8 cellular contexts compared by ENCODE assay signal in the genomic region with DNA sequence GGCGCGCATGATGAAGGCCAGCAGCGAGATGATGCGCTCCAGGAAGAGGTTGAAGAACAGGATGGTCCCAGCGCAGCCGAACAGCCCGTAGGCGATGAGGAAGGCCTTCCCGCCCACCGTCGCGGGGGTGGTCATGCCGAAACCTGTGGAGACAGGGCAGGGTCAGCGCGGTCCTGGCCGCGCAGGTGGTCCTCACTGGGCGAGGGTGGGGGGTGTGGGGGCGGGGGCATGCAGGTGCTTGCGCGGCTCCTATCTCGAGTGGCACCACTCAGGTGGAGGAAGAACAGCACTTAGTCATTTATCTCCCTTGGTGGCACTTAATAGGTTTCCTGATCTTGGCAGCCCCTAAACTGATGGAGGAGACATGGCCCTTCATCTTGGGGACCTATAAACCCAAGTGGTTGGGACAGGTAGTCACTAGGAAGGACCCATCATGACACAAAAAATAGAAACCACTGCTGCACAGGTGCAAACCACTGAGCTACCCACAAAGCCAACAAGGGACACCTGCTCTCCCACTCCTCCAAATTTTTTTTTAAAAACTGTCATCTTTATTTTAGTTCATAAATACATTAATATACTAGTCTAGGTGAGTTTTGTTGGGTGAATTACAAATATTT. TPM values are rescaled to one million over a fixed set of nuclear protein-coding genes. Genes with fewer than 3 reads are reported as not detected.
A peak's percentile ranks its signal among the peaks of the same experiment; 100 is the strongest.
DNase-seq lines count a peak whose midpoint lies in the region; ATAC-seq and TF ChIP-seq lines count a peak whose summit lies in the region.

No MANE protein-coding gene starts in this region.

- H3K4me3 ChIP-seq in heart right ventricle = peak overlapping the region in 9 of 10 donors; percentile 24 to 59 (median 46)
- H3K4me3 ChIP-seq in WI38 (ENCODE audit: low read depth, low read length) = peak overlapping the region; percentile 52
- peak overlapping the region; percentile 52; the same call in 1 of the 2 replicates for H3K4me3 ChIP-seq in iPS-20b (ENCODE audit: low read length)
- peak overlapping the region; percentile 34 for H3K4me3 ChIP-seq in urinary bladder (ENCODE audit: low read depth, low read length)

- ATAC-seq in heart right ventricle = no peak
- no peak for ATAC-seq in HG03039 (IDR thresholded peaks at IDR 0.05; ENCODE audit: unreplicated experiment)

- peaks cover 0 to 15% (median 3%) of the 10 kb centered on the region in 9 donors for H3K4me1 ChIP-seq in heart right ventricle
- H3K4me1 ChIP-seq in iPS-20b (ENCODE audit: insufficient read depth, low read length) = peaks cover 2% of the 10 kb centered on the region; the same call in 1 of the 2 replicates
- no peaks in the 10 kb centered on the region for H3K4me1 ChIP-seq in urinary bladder (ENCODE audit: insufficient read depth)

- 16 to 20% methylated on average over 22 of the region's 22 CpGs for WGBS in heart right ventricle, 2 donors
- 20% methylated on average over 22 of the region's 22 CpGs for WGBS in urinary bladder

- H3K9me3 ChIP-seq in heart right ventricle (no peaks in the 10 kb centered on the region), iPS-20b (ENCODE audit: insufficient read depth, low read depth, low read length) (no peaks in the 10 kb centered on the region)

- TF ChIP-seq CTCF in heart right ventricle (IDR thresholded peaks at IDR 0.05) (no peak), WI38 (IDR thresholded peaks at IDR 0.05; ENCODE audit: low read depth, low read length) (no peak)

- no peak overlapping the region for H3K9ac ChIP-seq in iPS-20b (ENCODE audit: low read depth, low read length)

- peak overlapping the region in 1 of 10 donors; percentile 76 for H3K27ac ChIP-seq in heart right ventricle
- H3K27ac ChIP-seq in iPS-20b (ENCODE audit: low read length) = no peak overlapping the region
- no peak overlapping the region for H3K27ac ChIP-seq in urinary bladder (ENCODE audit: low read depth)

- intact Hi-C loops in heart right ventricle (cut with DNase I) = loop anchor here in 1 of 10 donors (10.0 kb wide), 1 partner anchor 243 kb away; no protein-coding TSS in a partner anchor
- intact Hi-C loops in cardiac septum (cut with DNase I) = no loop called here

- H3K36me3 ChIP-seq in heart right ventricle (no peaks in the 10 kb centered on the region), iPS-20b (ENCODE audit: insufficient read depth, low read depth, low read length) (no peaks in the 10 kb centered on the region), urinary bladder (ENCODE audit: insufficient read depth) (no peaks in the 10 kb centered on the region)

- DNase-seq in heart right ventricle = no peak
- no peak for DNase-seq in cardiac septum (ENCODE audit: low spot score)
- DNase-seq in dermis blood vessel endothelial cell = no peak
- DNase-seq in NCI-H1092 treated with DMSO at 0.1 percent for 48 hours (lab: John Stamatoyannopoulos, UW) = no peak

- H3K27me3 ChIP-seq in heart right ventricle = peaks cover 0 to 19% (median 7%) of the 10 kb centered on the region in 7 donors
- peaks cover 30% of the 10 kb centered on the region for H3K27me3 ChIP-seq in iPS-20b (ENCODE audit: insufficient read depth, low read length)

RNA-seq across cellular contexts. Expression of a gene that starts 49.0 kb away (rescaled TPM):
- under 1 TPM in 8 of 10 donors, not detected in 2; 0.04 to 0.76 (median 0.10) TPM for total RNA-seq in heart right ventricle
- under 1 TPM; 0.01 to 0.07 TPM for polyA plus RNA-seq in heart right ventricle
- total RNA-seq in cardiac septum = 0.05 TPM
- total RNA-seq in urinary bladder = 0.11 TPM
- polyA plus RNA-seq in urinary bladder = 0.03 TPM
- total RNA-seq in dermis blood vessel endothelial cell = under 0.01 TPM in 1 of 2 replicates, not detected in the other
